ENCODE assay signal across 1 cellular context in genomic region chr17:44353656-44354331, GRCh38.
TF ChIP-seq lines count a peak whose summit lies in the region.

No MANE protein-coding gene starts in this region.

TF ChIP-seq in H1, 55 proteins besides CTCF, POLR2A, EP300 and RAD21:
- TF ChIP-seq JUN (IDR thresholded peaks at IDR 0.05; ENCODE audit: low read depth, low read length) (no peak), KDM4A (IDR thresholded peaks at IDR 0.05; ENCODE audit: low read depth, low read length, severe bottlenecking) (peak; percentile 61), POLR2AphosphoS5 (IDR thresholded peaks at IDR 0.05; ENCODE audit: low read depth, low read length) (0 out of 2 replicates have a peak, but pooled peaks have one; percentile 8), CEBPB (IDR thresholded peaks at IDR 0.05; ENCODE audit: low read depth, low read length) (no peak), EZH2 (IDR thresholded peaks at IDR 0.05; ENCODE audit: low read depth, low read length, severe bottlenecking) (no peak), BRCA1 (IDR thresholded peaks at IDR 0.05; ENCODE audit: low read depth, low read length) (no peak), TCF12 (IDR thresholded peaks at IDR 0.05; ENCODE audit: low read depth, low read length) (no peak), NANOG (IDR thresholded peaks at IDR 0.05; ENCODE audit: insufficient read depth, low read depth, low read length, poor library complexity, severe bottlenecking) (no peak), HDAC2 (IDR thresholded peaks at IDR 0.05; ENCODE audit: borderline replicate concordance in 1 of 2, low read depth in 2 of 2, low read length in 2 of 2) (0 out of 4 replicates have a peak, but pooled peaks of 1 of the 2 experiments have one; percentile 41), TAF1 (IDR thresholded peaks at IDR 0.05; ENCODE audit: low read depth, low read length) (0 out of 2 replicates have a peak, but pooled peaks have one; percentile 10), E2F6 (IDR thresholded peaks at IDR 0.05) (peak; percentile 42)
- TF ChIP-seq, protein P1, sequence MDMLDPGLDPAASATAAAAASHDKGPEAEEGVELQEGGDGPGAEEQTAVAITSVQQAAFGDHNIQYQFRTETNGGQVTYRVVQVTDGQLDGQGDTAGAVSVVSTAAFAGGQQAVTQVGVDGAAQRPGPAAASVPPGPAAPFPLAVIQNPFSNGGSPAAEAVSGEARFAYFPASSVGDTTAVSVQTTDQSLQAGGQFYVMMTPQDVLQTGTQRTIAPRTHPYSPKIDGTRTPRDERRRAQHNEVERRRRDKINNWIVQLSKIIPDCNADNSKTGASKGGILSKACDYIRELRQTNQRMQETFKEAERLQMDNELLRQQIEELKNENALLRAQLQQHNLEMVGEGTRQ (IDR thresholded peaks at IDR 0.05; ENCODE audit: low read length): no peak
- TF ChIP-seq, protein P2, sequence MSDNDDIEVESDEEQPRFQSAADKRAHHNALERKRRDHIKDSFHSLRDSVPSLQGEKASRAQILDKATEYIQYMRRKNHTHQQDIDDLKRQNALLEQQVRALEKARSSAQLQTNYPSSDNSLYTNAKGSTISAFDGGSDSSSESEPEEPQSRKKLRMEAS (IDR thresholded peaks at IDR 0.05): peak; percentile 19
